ENCODE assay signal across 12 cellular contexts in the genomic region with DNA sequence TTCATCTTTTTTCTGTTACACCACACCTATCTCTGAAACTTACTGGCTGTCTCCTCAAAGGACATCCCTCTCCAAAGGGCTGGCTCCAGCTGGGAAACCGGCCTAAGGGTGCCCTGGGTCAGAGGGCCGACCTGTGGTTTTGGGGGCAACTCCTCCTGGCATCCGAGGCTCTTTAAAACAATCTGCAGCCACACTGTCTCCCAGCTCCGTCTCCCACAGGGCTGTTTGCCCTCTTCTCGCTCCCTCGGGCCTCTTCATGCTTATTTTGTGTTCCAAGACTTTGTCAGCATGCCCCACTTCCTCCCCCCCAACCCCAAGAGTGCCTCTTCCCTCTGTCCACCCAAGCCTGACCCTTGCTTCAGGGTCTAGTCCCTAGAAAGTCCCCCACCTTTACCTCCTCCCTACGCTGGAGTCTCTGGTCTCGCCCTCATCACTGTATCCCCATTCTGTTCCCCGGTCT. TPM values are rescaled to one million over a fixed set of nuclear protein-coding genes. Genes with fewer than 3 reads are reported as not detected.
A peak's percentile ranks its signal among the peaks of the same experiment; 100 is the strongest.
DNase-seq lines count a peak whose midpoint lies in the region; ATAC-seq and TF ChIP-seq lines count a peak whose summit lies in the region.
"Had no signal": no experiment of that assay in that cellular context is flagged by ENCODE, and none has a peak within 500 bp of the region (broad histone marks: within the 10 kb centered on the region; RNA-seq: fewer than 3 reads in every experiment).

No MANE protein-coding gene starts in this region.

- H3K27ac ChIP-seq in Peyer's patch (peak overlapping the region; percentile 44 to 99 (median 75)), esophagus (ENCODE audit: low read depth in 2 of 2, low read length in 1 of 2) (peak overlapping the region; percentile 54 to 82), skeletal muscle tissue (ENCODE audit: low read depth, low read length) (peak overlapping the region; percentile 30)

- H3K27me3 Mint-ChIP-seq in T-helper 2 cell treated with Interferon-gamma antibody and Interleukin-4, amounts not matched to agents 5 μg/mL and 100 μg/mL, for 36 hours (ENCODE audit: low read depth) = no peaks in the 10 kb centered on the region

- H3K4me1 ChIP-seq in Peyer's patch (peaks cover 16 to 87% (median 54%) of the 10 kb centered on the region in 4 donors), esophagus (ENCODE audit: control insufficient read depth in 2 of 2, insufficient read depth in 2 of 2, low read length in 1 of 2) (peaks cover 14 to 33% of the 10 kb centered on the region in 2 donors), skeletal muscle tissue (ENCODE audit: control insufficient read depth in 3 of 3, insufficient read depth in 3 of 3, low read length in 3 of 3) (peaks cover 47 to 70% (median 59%) of the 10 kb centered on the region in 3 donors)

- WGBS in esophagus, 2 donors = 55 to 56% methylated on average over 9 of the region's 9 CpGs

- peak overlapping the region in 2 of 4 donors; percentile 83 to 92 for H3K4me3 ChIP-seq in Peyer's patch
- H3K4me3 ChIP-seq in esophagus (ENCODE audit: low read depth in 1 of 2, low read length in 2 of 2) = peak overlapping the region; percentile 2 to 97
- H3K4me3 ChIP-seq in skeletal muscle tissue (ENCODE audit: low read length in 3 of 3) = peak overlapping the region in 1 of 3 donors; percentile 61

- DNase-seq in T-helper 2 cell treated with Interferon-gamma antibody and Interleukin-4, amounts not matched to agents 5 μg/mL and 100 μg/mL, for 36 hours (ENCODE audit: low spot score) = no peak
- DNase-seq in T-helper 2 cell (no peak), Peyer's patch (peak in 1 of 3 donors; percentile 45), dermis blood vessel endothelial cell (no peak), hippocampal formation (lab: John Stamatoyannopoulos, UW) (no peak)
- DNase-seq: amniotic stem cell, upper lobe of right lung had no signal

- peaks cover 63% of the 10 kb centered on the region for H3K4me1 Mint-ChIP-seq in T-helper 2 cell treated with Interferon-gamma antibody and Interleukin-4, amounts not matched to agents 5 μg/mL and 100 μg/mL, for 36 hours (ENCODE audit: low read depth)

- no peak for ATAC-seq in HG03095 (IDR thresholded peaks at IDR 0.05; ENCODE audit: unreplicated experiment)
- ATAC-seq: upper lobe of right lung had no signal

- H3K36me3 ChIP-seq in Peyer's patch (no peaks in the 10 kb centered on the region), esophagus (ENCODE audit: control insufficient read depth in 2 of 2, insufficient read depth in 2 of 2, low read length in 1 of 2) (no peaks in the 10 kb centered on the region), skeletal muscle tissue (ENCODE audit: control insufficient read depth in 3 of 3, insufficient read depth in 3 of 3, low read length in 3 of 3) (peaks cover 0 to 2% (median 0%) of the 10 kb centered on the region in 3 donors)
- H3K36me3 ChIP-seq: left lung, upper lobe of right lung had no signal

- TF ChIP-seq CTCF in Peyer's patch (IDR thresholded peaks at IDR 0.05) = no peak

- H3K9me3 ChIP-seq in Peyer's patch (no peaks in the 10 kb centered on the region), esophagus (ENCODE audit: control insufficient read depth in 2 of 2, insufficient read depth in 1 of 2, low read depth in 1 of 2, low read length in 1 of 2) (no peaks in the 10 kb centered on the region), skeletal muscle tissue (ENCODE audit: control insufficient read depth in 3 of 3, low read length in 3 of 3) (no peaks in the 10 kb centered on the region)
- H3K9me3 ChIP-seq: A549, left lung, upper lobe of right lung had no signal

- peak overlapping the region; percentile 99 for H3K4me3 Mint-ChIP-seq in T-helper 2 cell treated with Interferon-gamma antibody and Interleukin-4, amounts not matched to agents 5 μg/mL and 100 μg/mL, for 36 hours

- no peaks in the 10 kb centered on the region for H3K9me3 Mint-ChIP-seq in T-helper 2 cell treated with Interferon-gamma antibody and Interleukin-4, amounts not matched to agents 5 μg/mL and 100 μg/mL, for 36 hours

- TF ChIP-seq POLR2A in Peyer's patch (IDR thresholded peaks at IDR 0.05) = no peak

- peak overlapping the region; percentile 98 for H3K27ac Mint-ChIP-seq in T-helper 2 cell treated with Interferon-gamma antibody and Interleukin-4, amounts not matched to agents 5 μg/mL and 100 μg/mL, for 36 hours

- H3K36me3 Mint-ChIP-seq in T-helper 2 cell treated with Interferon-gamma antibody and Interleukin-4, amounts not matched to agents 5 μg/mL and 100 μg/mL, for 36 hours (ENCODE audit: low read depth) = peaks cover 37% of the 10 kb centered on the region

- H3K27me3 ChIP-seq in Peyer's patch = no peaks in the 10 kb centered on the region
- no peaks in the 10 kb centered on the region for H3K27me3 ChIP-seq in esophagus (ENCODE audit: control insufficient read depth in 1 of 2, insufficient read depth in 2 of 2, low read length in 2 of 2)
- no peaks in the 10 kb centered on the region for H3K27me3 ChIP-seq in skeletal muscle tissue (ENCODE audit: control insufficient read depth in 3 of 3, insufficient read depth in 3 of 3, low read length in 3 of 3)
- H3K27me3 ChIP-seq: left lung, upper lobe of right lung had no signal

- no peak overlapping the region for H3K9ac ChIP-seq in skeletal muscle tissue (ENCODE audit: low read depth in 1 of 3, low read length in 3 of 3)

RNA-seq across cellular contexts. Expression of a gene that starts 1.3 kb away (rescaled TPM):
- 100 to 1,000 TPM in 1 of 4 donors, 10 to 100 TPM in 3; 53.8 to 122 (median 66.2) TPM for total RNA-seq in Peyer's patch
- polyA plus RNA-seq in esophagus = 10 to 100 TPM; 79.2 to 96.8 TPM
- total RNA-seq in skeletal muscle tissue = 13.6 TPM
- 31.5 and 87.8 TPM in 2 replicates for total RNA-seq in dermis blood vessel endothelial cell

RNA-seq across cellular contexts. Expression of a gene that starts 31.9 kb away (rescaled TPM):
- not detected for total RNA-seq in Peyer's patch
- under 1 TPM in 1 of 2 donors, not detected in 1; 0.06 TPM for polyA plus RNA-seq in esophagus
- not detected for total RNA-seq in skeletal muscle tissue
- not detected in 2 replicates for total RNA-seq in dermis blood vessel endothelial cell
- polyA plus RNA-seq: A549 had no signal

RNA-seq across cellular contexts. Expression of a gene that starts 32.1 kb away (rescaled TPM):
- not detected for total RNA-seq in Peyer's patch
- under 1 TPM; 0.27 to 0.61 TPM for polyA plus RNA-seq in esophagus
- not detected for total RNA-seq in skeletal muscle tissue
- not detected in 2 replicates for total RNA-seq in dermis blood vessel endothelial cell
- total RNA-seq: upper lobe of right lung had no signal
- polyA plus RNA-seq: A549 had no signal

RNA-seq across cellular contexts. Expression of a gene that starts 45.9 kb away (rescaled TPM):
- total RNA-seq in Peyer's patch (not detected), skeletal muscle tissue (not detected), dermis blood vessel endothelial cell (not detected in 2 replicates)
- 1 to 10 TPM in 1 of 2 donors, under 1 TPM in 1; 0.48 to 1.2 TPM for polyA plus RNA-seq in esophagus
- total RNA-seq: left lung, upper lobe of right lung had no signal
- polyA plus RNA-seq: A549 had no signal

RNA-seq across cellular contexts. Expression of a gene that starts 55.2 kb away (rescaled TPM):
- total RNA-seq in Peyer's patch (1 to 10 TPM in 1 of 4 donors, under 1 TPM in 1, not detected in 2; 0.70 to 3.3 TPM), skeletal muscle tissue (not detected), dermis blood vessel endothelial cell (37.6 and 89.4 TPM in 2 replicates)
- 1 to 10 TPM in 1 of 2 donors, under 1 TPM in 1; 0.08 to 1.9 TPM for polyA plus RNA-seq in esophagus
- total RNA-seq: left lung had no signal
